Comparison of ENCODE assay signal across 8 cellular contexts in the genomic region with DNA sequence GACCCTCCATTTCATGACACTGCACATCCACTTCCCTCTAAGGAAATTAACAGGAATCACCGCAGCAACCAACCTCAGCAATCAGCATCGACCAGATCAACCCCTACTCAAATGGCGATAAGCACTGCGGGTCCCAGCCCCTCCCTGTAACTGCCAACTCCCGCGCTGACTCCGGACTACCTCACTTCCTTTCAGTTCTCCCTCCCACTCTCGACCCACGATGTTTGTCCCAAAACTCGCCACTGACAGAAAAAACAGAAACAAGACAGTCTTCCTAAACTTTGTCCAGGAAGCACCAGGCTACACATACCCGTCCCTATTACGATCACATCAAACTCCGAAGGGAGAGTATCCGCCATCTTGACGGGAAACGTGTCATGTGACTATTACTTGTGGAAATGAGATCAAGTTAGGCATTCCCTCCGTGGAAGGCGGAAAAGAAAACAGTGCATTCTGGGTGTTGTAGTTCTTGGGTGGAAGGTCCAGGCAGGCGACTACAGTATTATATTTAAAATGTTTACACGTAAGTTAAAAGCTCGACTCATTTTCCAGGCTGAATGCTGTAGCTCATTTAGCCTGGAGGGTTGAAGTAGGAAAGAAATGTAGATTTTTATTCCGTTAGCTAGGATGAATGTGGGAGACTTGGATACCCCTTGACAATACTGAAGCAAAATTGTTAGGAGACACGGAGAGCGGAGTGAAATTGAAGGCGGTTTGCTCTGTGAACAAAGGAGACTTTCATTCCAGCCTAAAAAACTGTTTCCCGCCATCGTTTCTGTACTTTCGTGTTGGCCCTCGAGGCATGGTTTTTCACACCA. TPM values are rescaled to one million over a fixed set of nuclear protein-coding genes. Genes with fewer than 3 reads are reported as not detected.
DNase-seq lines count a peak whose midpoint lies in the region; ATAC-seq and TF ChIP-seq lines count a peak whose summit lies in the region.

Gene CHM, minus strand, starts transcription at position 385 of the 818 bp plus-strand sequence. Its CDS starts 26 bp downstream, at position 359.

- H3K4me1 ChIP-seq in A673 (ENCODE audit: insufficient read depth, low read length, poor library complexity, severe bottlenecking) = peaks cover 10% of the 10 kb centered on the region
- no peaks in the 10 kb centered on the region for H3K4me1 ChIP-seq in effector memory CD4-positive, alpha-beta T cell (ENCODE audit: control insufficient read depth, insufficient read depth, low read length, poor library complexity, severe bottlenecking)

- H3K27me3 Mint-ChIP-seq in memory B cell = no peaks in the 10 kb centered on the region

- H3K36me3 Mint-ChIP-seq in memory B cell = no peaks in the 10 kb centered on the region

- ATAC-seq in HG03442 (IDR thresholded peaks at IDR 0.05; ENCODE audit: unreplicated experiment) (peak; percentile 99), memory B cell (ENCODE audit: low read depth) (peak; percentile 94)

- no TSS peak for BruUV-seq in A673 (replicated peaks; lab: Mats Ljungman, UMichigan)

- peak within 1 kb of the TSS; percentile 74 for H3K27ac ChIP-seq in A673 (ENCODE audit: low read depth, low read length, poor library complexity, severe bottlenecking)
- H3K27ac ChIP-seq in effector memory CD4-positive, alpha-beta T cell (ENCODE audit: insufficient read depth, low read length, poor library complexity, severe bottlenecking) = peak within 1 kb of the TSS; percentile 83

- H3K27ac Mint-ChIP-seq in memory B cell = no peak within 1 kb of the TSS

- CTCF ChIA-PET in A673 (lab: Charles Lee) = no interaction called here

- intact Hi-C loops in A673 (cut with micrococcal nuclease; ENCODE audit: unreplicated experiment) = no loop called here

- no peaks in the 10 kb centered on the region for H3K27me3 ChIP-seq in A673 (replicated peaks; ENCODE audit: insufficient read depth, low read depth, low read length, poor library complexity)
- no peaks in the 10 kb centered on the region for H3K27me3 ChIP-seq in effector memory CD4-positive, alpha-beta T cell (replicated peaks; ENCODE audit: control insufficient read depth, insufficient read depth, low read length, poor library complexity, severe bottlenecking)

- peak within 1 kb of the TSS; percentile 69 for H3K4me3 ChIP-seq in A673 (ENCODE audit: low read depth, low read length, poor library complexity, severe bottlenecking)
- H3K4me3 ChIP-seq in effector memory CD4-positive, alpha-beta T cell (ENCODE audit: insufficient read depth, low read depth, low read length, poor library complexity, severe bottlenecking) = peak within 1 kb of the TSS; percentile 59

- TF ChIP-seq CTCF in A673 (conservative IDR thresholded peaks at IDR 0.05; ENCODE audit: low read depth, low read length) = no peak

- peak; percentile 92 for DNase-seq in A673 (ENCODE audit: low spot score)
- DNase-seq in GM19238 (ENCODE audit: insufficient read length, low spot score) = peak; percentile 39
- DNase-seq in activated CD4-positive, alpha-beta T cell treated with anti-CD3 and anti-CD28 coated beads for 4 hours = peak; percentile 49 to 57
- DNase-seq in effector memory CD4-positive, alpha-beta T cell = peak; percentile 7 to 56 (median 49)
- peak; percentile 42 to 46 for DNase-seq in memory B cell (ENCODE audit: low spot score in 2 of 2)
- peak; percentile 35 for DNase-seq in stimulated activated CD8-positive, alpha-beta memory T cell treated with anti-CD3 and anti-CD28 coated beads, Interleukin-15, amount 100 ng/mL, for 1 hour (ENCODE audit: low read depth)
- DNase-seq in DMS53 treated with DMSO at 0.1 percent for 48 hours (lab: John Stamatoyannopoulos, UW; ENCODE audit: unreplicated experiment) = no peak

- POLR2A ChIA-PET in A673 (lab: Charles Lee; ENCODE audit: low non-redundant PET) = no interaction called here

- H3K36me3 ChIP-seq in A673 (ENCODE audit: insufficient read depth, low read length, poor library complexity, severe bottlenecking) = peaks cover 3% of the 10 kb centered on the region
- H3K36me3 ChIP-seq in effector memory CD4-positive, alpha-beta T cell (ENCODE audit: control insufficient read depth, insufficient read depth, low read length) = no peaks in the 10 kb centered on the region

- H3K4me1 Mint-ChIP-seq in memory B cell = peaks cover 3% of the 10 kb centered on the region

- no peaks in the 10 kb centered on the region for H3K9me3 Mint-ChIP-seq in memory B cell

- no peaks in the 10 kb centered on the region for H3K9me3 ChIP-seq in A673 (ENCODE audit: low read depth, low read length, poor library complexity, severe bottlenecking)
- H3K9me3 ChIP-seq in effector memory CD4-positive, alpha-beta T cell (ENCODE audit: control insufficient read depth, low read length) = no peaks in the 10 kb centered on the region

- H3K4me3 Mint-ChIP-seq in memory B cell = no peak within 1 kb of the TSS

RNA-seq across cellular contexts. Expression of gene CHM, which starts in this region (rescaled TPM):
- 27.4 and 27.9 TPM in 2 replicates for total RNA-seq in A673 (2021)
